In the genomic region with DNA sequence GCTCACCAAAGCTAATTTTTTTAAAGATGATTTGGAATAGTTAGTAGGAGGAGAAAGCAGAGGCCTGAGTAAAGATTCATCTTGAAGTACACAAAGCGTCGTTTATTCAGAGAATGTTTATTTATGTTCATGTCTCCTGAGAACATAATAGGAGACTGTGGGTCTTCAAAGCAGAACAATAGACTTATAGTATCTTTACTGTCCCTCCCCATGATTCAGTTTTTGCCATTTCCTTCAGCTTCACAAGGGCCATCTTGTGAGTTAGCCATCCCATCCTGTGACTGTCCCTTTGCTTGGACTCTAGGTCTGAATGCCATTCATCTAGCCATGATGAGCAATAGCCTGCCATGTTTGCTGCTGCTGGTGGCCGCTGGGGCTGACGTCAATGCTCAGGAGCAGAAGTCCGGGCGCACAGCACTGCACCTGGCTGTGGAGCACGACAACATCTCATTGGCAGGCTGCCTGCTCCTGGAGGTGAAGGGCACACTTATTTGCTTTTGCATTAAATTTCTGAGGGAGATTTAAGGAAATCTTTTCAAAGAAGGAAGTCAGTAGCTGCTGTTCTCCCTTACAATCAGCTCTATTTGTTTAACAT, we compare ENCODE assay signal across 2 cellular contexts.
TF ChIP-seq lines count a peak whose summit lies in the region.

No MANE protein-coding gene starts in this region.

TF ChIP-seq in IMR-90, 13 proteins besides CTCF, POLR2A, EP300 and RAD21:
- TF ChIP-seq MXI1 (IDR thresholded peaks at IDR 0.05; ENCODE audit: borderline replicate concordance, low read depth, low read length) = no peak
- no peak for TF ChIP-seq RCOR1 (IDR thresholded peaks at IDR 0.05; ENCODE audit: insufficient replicate concordance, low read length)
- no peak for TF ChIP-seq RFX5 (IDR thresholded peaks at IDR 0.05; ENCODE audit: low read depth, low read length)
- no peak for TF ChIP-seq FOS (IDR thresholded peaks at IDR 0.05; ENCODE audit: low read depth, low read length)
- TF ChIP-seq MAZ (IDR thresholded peaks at IDR 0.05; ENCODE audit: borderline replicate concordance, low read depth, low read length) = no peak
- TF ChIP-seq MAFK (IDR thresholded peaks at IDR 0.05; ENCODE audit: low read depth, low read length) = no peak
- TF ChIP-seq CEBPB (IDR thresholded peaks at IDR 0.05; ENCODE audit: low read depth, low read length) = no peak

TF ChIP-seq in SK-N-SH, 30 proteins besides CTCF, POLR2A, EP300 and RAD21 (continued from another document):
- TF ChIP-seq, protein P1, sequence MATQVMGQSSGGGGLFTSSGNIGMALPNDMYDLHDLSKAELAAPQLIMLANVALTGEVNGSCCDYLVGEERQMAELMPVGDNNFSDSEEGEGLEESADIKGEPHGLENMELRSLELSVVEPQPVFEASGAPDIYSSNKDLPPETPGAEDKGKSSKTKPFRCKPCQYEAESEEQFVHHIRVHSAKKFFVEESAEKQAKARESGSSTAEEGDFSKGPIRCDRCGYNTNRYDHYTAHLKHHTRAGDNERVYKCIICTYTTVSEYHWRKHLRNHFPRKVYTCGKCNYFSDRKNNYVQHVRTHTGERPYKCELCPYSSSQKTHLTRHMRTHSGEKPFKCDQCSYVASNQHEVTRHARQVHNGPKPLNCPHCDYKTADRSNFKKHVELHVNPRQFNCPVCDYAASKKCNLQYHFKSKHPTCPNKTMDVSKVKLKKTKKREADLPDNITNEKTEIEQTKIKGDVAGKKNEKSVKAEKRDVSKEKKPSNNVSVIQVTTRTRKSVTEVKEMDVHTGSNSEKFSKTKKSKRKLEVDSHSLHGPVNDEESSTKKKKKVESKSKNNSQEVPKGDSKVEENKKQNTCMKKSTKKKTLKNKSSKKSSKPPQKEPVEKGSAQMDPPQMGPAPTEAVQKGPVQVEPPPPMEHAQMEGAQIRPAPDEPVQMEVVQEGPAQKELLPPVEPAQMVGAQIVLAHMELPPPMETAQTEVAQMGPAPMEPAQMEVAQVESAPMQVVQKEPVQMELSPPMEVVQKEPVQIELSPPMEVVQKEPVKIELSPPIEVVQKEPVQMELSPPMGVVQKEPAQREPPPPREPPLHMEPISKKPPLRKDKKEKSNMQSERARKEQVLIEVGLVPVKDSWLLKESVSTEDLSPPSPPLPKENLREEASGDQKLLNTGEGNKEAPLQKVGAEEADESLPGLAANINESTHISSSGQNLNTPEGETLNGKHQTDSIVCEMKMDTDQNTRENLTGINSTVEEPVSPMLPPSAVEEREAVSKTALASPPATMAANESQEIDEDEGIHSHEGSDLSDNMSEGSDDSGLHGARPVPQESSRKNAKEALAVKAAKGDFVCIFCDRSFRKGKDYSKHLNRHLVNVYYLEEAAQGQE (IDR thresholded peaks at IDR 0.05; ENCODE audit: low read depth, low read length) = no peak
- no peak for TF ChIP-seq TCF12 (IDR thresholded peaks at IDR 0.05)
- TF ChIP-seq, protein P2, sequence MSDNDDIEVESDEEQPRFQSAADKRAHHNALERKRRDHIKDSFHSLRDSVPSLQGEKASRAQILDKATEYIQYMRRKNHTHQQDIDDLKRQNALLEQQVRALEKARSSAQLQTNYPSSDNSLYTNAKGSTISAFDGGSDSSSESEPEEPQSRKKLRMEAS (IDR thresholded peaks at IDR 0.05; ENCODE audit: low read depth) = no peak
- TF ChIP-seq, protein P3, sequence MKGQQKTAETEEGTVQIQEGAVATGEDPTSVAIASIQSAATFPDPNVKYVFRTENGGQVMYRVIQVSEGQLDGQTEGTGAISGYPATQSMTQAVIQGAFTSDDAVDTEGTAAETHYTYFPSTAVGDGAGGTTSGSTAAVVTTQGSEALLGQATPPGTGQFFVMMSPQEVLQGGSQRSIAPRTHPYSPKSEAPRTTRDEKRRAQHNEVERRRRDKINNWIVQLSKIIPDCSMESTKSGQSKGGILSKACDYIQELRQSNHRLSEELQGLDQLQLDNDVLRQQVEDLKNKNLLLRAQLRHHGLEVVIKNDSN (IDR thresholded peaks at IDR 0.05; ENCODE audit: borderline replicate concordance, low read depth) = no peak
- no peak for TF ChIP-seq JUND (IDR thresholded peaks at IDR 0.05)
- no peak for TF ChIP-seq SIN3A (IDR thresholded peaks at IDR 0.05; ENCODE audit: borderline replicate concordance, low read depth, low read length)
- no peak for TF ChIP-seq SMC3 (IDR thresholded peaks at IDR 0.05; ENCODE audit: low read depth, low read length)
- TF ChIP-seq, protein P4, sequence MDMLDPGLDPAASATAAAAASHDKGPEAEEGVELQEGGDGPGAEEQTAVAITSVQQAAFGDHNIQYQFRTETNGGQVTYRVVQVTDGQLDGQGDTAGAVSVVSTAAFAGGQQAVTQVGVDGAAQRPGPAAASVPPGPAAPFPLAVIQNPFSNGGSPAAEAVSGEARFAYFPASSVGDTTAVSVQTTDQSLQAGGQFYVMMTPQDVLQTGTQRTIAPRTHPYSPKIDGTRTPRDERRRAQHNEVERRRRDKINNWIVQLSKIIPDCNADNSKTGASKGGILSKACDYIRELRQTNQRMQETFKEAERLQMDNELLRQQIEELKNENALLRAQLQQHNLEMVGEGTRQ (IDR thresholded peaks at IDR 0.05; ENCODE audit: borderline replicate concordance, low read depth, low read length) = no peak
- TF ChIP-seq RFX5 (IDR thresholded peaks at IDR 0.05; ENCODE audit: low read length) = no peak
- TF ChIP-seq, protein P5, sequence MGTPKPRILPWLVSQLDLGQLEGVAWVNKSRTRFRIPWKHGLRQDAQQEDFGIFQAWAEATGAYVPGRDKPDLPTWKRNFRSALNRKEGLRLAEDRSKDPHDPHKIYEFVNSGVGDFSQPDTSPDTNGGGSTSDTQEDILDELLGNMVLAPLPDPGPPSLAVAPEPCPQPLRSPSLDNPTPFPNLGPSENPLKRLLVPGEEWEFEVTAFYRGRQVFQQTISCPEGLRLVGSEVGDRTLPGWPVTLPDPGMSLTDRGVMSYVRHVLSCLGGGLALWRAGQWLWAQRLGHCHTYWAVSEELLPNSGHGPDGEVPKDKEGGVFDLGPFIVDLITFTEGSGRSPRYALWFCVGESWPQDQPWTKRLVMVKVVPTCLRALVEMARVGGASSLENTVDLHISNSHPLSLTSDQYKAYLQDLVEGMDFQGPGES (IDR thresholded peaks at IDR 0.05; ENCODE audit: low read depth, low read length) = no peak
